ENCODE assay signal across 16 cellular contexts in genomic region chr5:139847091-139847490, GRCh38. TPM values are rescaled to one million over a fixed set of nuclear protein-coding genes. Genes with fewer than 3 reads are reported as not detected.
DNase-seq lines count a peak whose midpoint lies in the region; TF ChIP-seq lines count a peak whose summit lies in the region.
"Had no signal": no experiment of that assay in that cellular context is flagged by ENCODE, and none has a peak within 500 bp of the region (broad histone marks: within the 10 kb centered on the region; RNA-seq: fewer than 3 reads in every experiment).

No MANE protein-coding gene starts in this region.

- intact Hi-C loops in CD14-positive monocyte (cut with micrococcal nuclease) = no loop called here

- H3K27me3 Mint-ChIP-seq in T-helper 1 cell treated with Interleukin-12 subunit alpha and Interleukin-12 subunit beta and Interleukin-4 antibody, amounts not matched to agents 30 μg/mL and 1 μg/mL, for 36 hours (ENCODE audit: low read depth) = peaks cover 51% of the 10 kb centered on the region
- H3K27me3 Mint-ChIP-seq in CD14-positive monocyte (ENCODE audit: low read depth in 3 of 3) = peaks cover 42 to 67% (median 50%) of the 10 kb centered on the region in 3 donors
- peaks cover 23% of the 10 kb centered on the region for H3K27me3 Mint-ChIP-seq in activated naive CD8-positive, alpha-beta T cell treated with anti-CD3 and anti-CD28 coated beads for 36 hours
- peaks cover 88% of the 10 kb centered on the region for H3K27me3 Mint-ChIP-seq in nephron progenitor cell (ENCODE audit: low read depth, poor library complexity)

- TF ChIP-seq CTCF in CD14-positive monocyte (IDR thresholded peaks at IDR 0.05) (no peak), nephron progenitor cell (IDR thresholded peaks at IDR 0.05) (no peak)

- H3K27ac Mint-ChIP-seq in T-helper 1 cell treated with Interleukin-12 subunit alpha and Interleukin-12 subunit beta and Interleukin-4 antibody, amounts not matched to agents 30 μg/mL and 1 μg/mL, for 36 hours = no peak overlapping the region
- no peak overlapping the region for H3K27ac Mint-ChIP-seq in CD14-positive monocyte
- H3K27ac Mint-ChIP-seq in activated naive CD8-positive, alpha-beta T cell treated with anti-CD3 and anti-CD28 coated beads for 36 hours = no peak overlapping the region
- H3K27ac Mint-ChIP-seq in nephron progenitor cell = no peak overlapping the region
- H3K27ac Mint-ChIP-seq: activated naive CD4-positive, alpha-beta T cell treated with anti-CD3 and anti-CD28 coated beads, Interleukin-2, amount 50 U/mL, for 72 hours; CD4-positive, CD25-positive, alpha-beta regulatory T cell had no signal

- no peaks in the 10 kb centered on the region for H3K36me3 Mint-ChIP-seq in T-helper 1 cell treated with Interleukin-12 subunit alpha and Interleukin-12 subunit beta and Interleukin-4 antibody, amounts not matched to agents 30 μg/mL and 1 μg/mL, for 36 hours (ENCODE audit: low read depth)
- H3K36me3 Mint-ChIP-seq in CD14-positive monocyte (no peaks in the 10 kb centered on the region), nephron progenitor cell (ENCODE audit: low read depth) (no peaks in the 10 kb centered on the region)
- no peaks in the 10 kb centered on the region for H3K36me3 Mint-ChIP-seq in activated naive CD8-positive, alpha-beta T cell treated with anti-CD3 and anti-CD28 coated beads for 36 hours
- H3K36me3 Mint-ChIP-seq: activated naive CD4-positive, alpha-beta T cell treated with anti-CD3 and anti-CD28 coated beads, Interleukin-2, amount 50 U/mL, for 72 hours; CD4-positive, CD25-positive, alpha-beta regulatory T cell had no signal

- no peaks in the 10 kb centered on the region for H3K9me3 Mint-ChIP-seq in T-helper 1 cell treated with Interleukin-12 subunit alpha and Interleukin-12 subunit beta and Interleukin-4 antibody, amounts not matched to agents 30 μg/mL and 1 μg/mL, for 36 hours
- H3K9me3 Mint-ChIP-seq in CD14-positive monocyte (peaks cover 0 to 4% (median 1%) of the 10 kb centered on the region in 7 donors), nephron progenitor cell (no peaks in the 10 kb centered on the region)
- no peaks in the 10 kb centered on the region for H3K9me3 Mint-ChIP-seq in activated naive CD8-positive, alpha-beta T cell treated with anti-CD3 and anti-CD28 coated beads for 36 hours
- H3K9me3 Mint-ChIP-seq: activated naive CD4-positive, alpha-beta T cell treated with anti-CD3 and anti-CD28 coated beads, Interleukin-2, amount 50 U/mL, for 72 hours; CD4-positive, CD25-positive, alpha-beta regulatory T cell had no signal

- H3K4me1 Mint-ChIP-seq in T-helper 1 cell treated with Interleukin-12 subunit alpha and Interleukin-12 subunit beta and Interleukin-4 antibody, amounts not matched to agents 30 μg/mL and 1 μg/mL, for 36 hours (ENCODE audit: low read depth) = peaks cover 3% of the 10 kb centered on the region
- H3K4me1 Mint-ChIP-seq in CD14-positive monocyte = peaks cover 8% of the 10 kb centered on the region
- H3K4me1 Mint-ChIP-seq in activated naive CD8-positive, alpha-beta T cell treated with anti-CD3 and anti-CD28 coated beads for 36 hours = peaks cover 18% of the 10 kb centered on the region
- peaks cover 11% of the 10 kb centered on the region for H3K4me1 Mint-ChIP-seq in nephron progenitor cell

- DNase-seq in T-helper 1 cell (no peak), CD14-positive monocyte (ENCODE audit: low spot score) (peak; percentile 21), nephron progenitor cell (no peak), cortex of kidney (lab: John Stamatoyannopoulos, UW) (no peak), NCI-H1436 treated with DMSO at 0.1 percent for 48 hours (lab: John Stamatoyannopoulos, UW) (no peak)
- DNase-seq in activated naive CD8-positive, alpha-beta T cell treated with anti-CD3 and anti-CD28 coated beads for 36 hours = no peak
- no peak for DNase-seq in activated CD4-positive, CD25-positive, alpha-beta regulatory T cell (lab: John Stamatoyannopoulos, UW)
- DNase-seq: NCI-H2029; NCI-H524 treated with DMSO at 0.1 percent for 48 hours; stimulated activated CD4-positive, alpha-beta T cell treated with anti-CD3 and anti-CD28 coated beads, Interleukin-15, amount 100 ng/mL, for 24 hours had no signal

- H3K4me3 Mint-ChIP-seq in T-helper 1 cell treated with Interleukin-12 subunit alpha and Interleukin-12 subunit beta and Interleukin-4 antibody, amounts not matched to agents 30 μg/mL and 1 μg/mL, for 36 hours = peak overlapping the region; percentile 9
- H3K4me3 Mint-ChIP-seq in CD14-positive monocyte (peak overlapping the region in 1 of 2 donors; percentile 85), nephron progenitor cell (peak overlapping the region; percentile 63)
- peak overlapping the region; percentile 64 for H3K4me3 Mint-ChIP-seq in activated naive CD8-positive, alpha-beta T cell treated with anti-CD3 and anti-CD28 coated beads for 36 hours

RNA-seq across cellular contexts. Expression of gene PSD2, which starts 51.5 kb away (rescaled TPM):
- polyA plus RNA-seq in CD14-positive monocyte = not detected
- not detected for total RNA-seq in activated naive CD8-positive, alpha-beta T cell treated with anti-CD3 and anti-CD28 coated beads for 36 hours
- total RNA-seq: activated naive CD4-positive, alpha-beta T cell treated with anti-CD3 and anti-CD28 coated beads, Interleukin-2, amount 50 U/mL, for 72 hours; CD4-positive, CD25-positive, alpha-beta regulatory T cell; fibroblast of villous mesenchyme; myocyte had no signal
- polyA plus RNA-seq: CD4-positive, CD25-positive, alpha-beta regulatory T cell; liver had no signal
